In genomic region chr10:45470098-45471012, GRCh38 we compare ENCODE assay signal across 8 cellular contexts.
DNase-seq lines count a peak whose midpoint lies in the region; ATAC-seq and TF ChIP-seq lines count a peak whose summit lies in the region.

No MANE protein-coding gene starts in this region.

- no peak overlapping the region for H2BK15ac ChIP-seq in mesendoderm (replicated peaks; ENCODE audit: low read depth)

- peaks cover 4% of the 10 kb centered on the region for H3K36me3 Mint-ChIP-seq in T-helper 1 cell treated with Interleukin-12 subunit alpha and Interleukin-12 subunit beta and Interleukin-4 antibody, amounts not matched to agents 30 μg/mL and 1 μg/mL, for 36 hours (ENCODE audit: low read depth)
- H3K36me3 Mint-ChIP-seq in brain: no peaks in the 10 kb centered on the region

- peaks cover 4% of the 10 kb centered on the region for H3K4me1 ChIP-seq in mesendoderm (ENCODE audit: control insufficient read depth, low read depth, low read length)

- H3K27ac Mint-ChIP-seq in T-helper 1 cell treated with Interleukin-12 subunit alpha and Interleukin-12 subunit beta and Interleukin-4 antibody, amounts not matched to agents 30 μg/mL and 1 μg/mL, for 36 hours: peak overlapping the region; percentile 83
- H3K27ac Mint-ChIP-seq in brain: peak overlapping the region in 3 of 5 experiments; percentile 82 to 90 (median 82)

- no peaks in the 10 kb centered on the region for H3K9me3 Mint-ChIP-seq in T-helper 1 cell treated with Interleukin-12 subunit alpha and Interleukin-12 subunit beta and Interleukin-4 antibody, amounts not matched to agents 30 μg/mL and 1 μg/mL, for 36 hours
- H3K9me3 Mint-ChIP-seq in brain: peaks cover 0 to 7% (median 0%) of the 10 kb centered on the region in 5 experiments

- H3K36me3 ChIP-seq in mesendoderm (ENCODE audit: control insufficient read depth, insufficient read depth, low read length): no peaks in the 10 kb centered on the region

- DNase-seq in GM20000 (ENCODE audit: low spot score) (peak; percentile 45), mesendoderm (peak; percentile 86), RKO (ENCODE audit: low spot score) (no peak), NCI-H146 treated with DMSO at 0.1 percent for 48 hours (lab: John Stamatoyannopoulos, UW; ENCODE audit: unreplicated experiment) (no peak), cerebellar nuclear complex (lab: John Stamatoyannopoulos, UW) (no peak)

- WGBS in mesendoderm (ENCODE audit: extremely low coverage, insufficient coverage, low lambda C conversion rate): no CpG with 5 or more reads among the region's 10 CpGs

- no peak overlapping the region for H2BK120ac ChIP-seq in mesendoderm (ENCODE audit: low read depth, low read length)

- H3K27me3 Mint-ChIP-seq in T-helper 1 cell treated with Interleukin-12 subunit alpha and Interleukin-12 subunit beta and Interleukin-4 antibody, amounts not matched to agents 30 μg/mL and 1 μg/mL, for 36 hours (ENCODE audit: low read depth): no peaks in the 10 kb centered on the region
- H3K27me3 Mint-ChIP-seq in brain: peaks cover 4% of the 10 kb centered on the region

- no peak overlapping the region for H2AK5ac ChIP-seq in mesendoderm (ENCODE audit: low read length)

- H3K79me1 ChIP-seq in mesendoderm (ENCODE audit: low read length): peaks cover 9% of the 10 kb centered on the region

- H3K27ac ChIP-seq in mesendoderm (ENCODE audit: low read depth, low read length): no peak overlapping the region

- peak overlapping the region; percentile 39 for H3K4me3 Mint-ChIP-seq in T-helper 1 cell treated with Interleukin-12 subunit alpha and Interleukin-12 subunit beta and Interleukin-4 antibody, amounts not matched to agents 30 μg/mL and 1 μg/mL, for 36 hours
- no peak overlapping the region for H3K4me3 Mint-ChIP-seq in brain

- TF ChIP-seq CTCF in GM20000 (IDR thresholded peaks at IDR 0.05; ENCODE audit: extremely low read depth, missing control alignments) (no peak), brain (conservative IDR thresholded peaks at IDR 0.05) (no peak)

- H3K4ac ChIP-seq in mesendoderm (ENCODE audit: low read depth, low read length): no peak overlapping the region

- H2BK5ac ChIP-seq in mesendoderm (ENCODE audit: low read length): no peak overlapping the region

- H3K4me1 Mint-ChIP-seq in T-helper 1 cell treated with Interleukin-12 subunit alpha and Interleukin-12 subunit beta and Interleukin-4 antibody, amounts not matched to agents 30 μg/mL and 1 μg/mL, for 36 hours (ENCODE audit: low read depth): peaks cover 28% of the 10 kb centered on the region
- H3K4me1 Mint-ChIP-seq in brain: peaks cover 53% of the 10 kb centered on the region

- H4K8ac ChIP-seq in mesendoderm (ENCODE audit: low read depth, low read length): no peak overlapping the region

- H3K9ac ChIP-seq in mesendoderm (ENCODE audit: low read length): no peak overlapping the region

- no peak overlapping the region for H4K5ac ChIP-seq in mesendoderm (ENCODE audit: low read length)

- no peak overlapping the region for H3K4me3 ChIP-seq in mesendoderm (ENCODE audit: low read length)

- ATAC-seq in GM21723 (IDR thresholded peaks at IDR 0.05; ENCODE audit: unreplicated experiment): no peak

- no peaks in the 10 kb centered on the region for H3K79me2 ChIP-seq in mesendoderm (ENCODE audit: control insufficient read depth, insufficient read depth, low read length)

- H3K18ac ChIP-seq in mesendoderm (ENCODE audit: low read length): peak overlapping the region; percentile 31

- no peak overlapping the region for H3K4me2 ChIP-seq in mesendoderm (ENCODE audit: low read length)

- H3K56ac ChIP-seq in mesendoderm (ENCODE audit: low read length): no peak overlapping the region

- no peak overlapping the region for H3K23ac ChIP-seq in mesendoderm (ENCODE audit: low read length)

- no peaks in the 10 kb centered on the region for H3K27me3 ChIP-seq in mesendoderm (ENCODE audit: insufficient read depth, low read length, poor library complexity)

Comparison
In these comparisons a context has a peak if more than half of its experiments do, and no peak if none do; other contexts are left out.
1. DNase-seq: peak in GM20000 (single experiment) and mesendoderm (single experiment); none in RKO (single experiment), NCI-H146 treated with DMSO at 0.1 percent for 48 hours (single experiment) and cerebellar nuclear complex (0 of 2).